8 cellular contexts compared by ENCODE assay signal in genomic region chr10:124152781-124153600, GRCh38. TPM values are rescaled to one million over a fixed set of nuclear protein-coding genes. Genes with fewer than 3 reads are reported as not detected.
A peak's percentile ranks its signal among the peaks of the same experiment; 100 is the strongest.
DNase-seq lines count a peak whose midpoint lies in the region; ATAC-seq, FAIRE-seq and TF ChIP-seq lines count a peak whose summit lies in the region.

No MANE protein-coding gene starts in this region.

- TSS peak; percentile 63 for BruUV-seq in mammary epithelial cell (replicated peaks; lab: Mats Ljungman, UMichigan)

- H3K9ac ChIP-seq in DND-41 (ENCODE audit: low read depth, low read length) (peak overlapping the region; percentile 50), mammary epithelial cell (ENCODE audit: insufficient read depth, low read length) (no peak overlapping the region), liver (ENCODE audit: low read depth in 1 of 2, low read length in 2 of 2) (no peak overlapping the region)

- H3K4me3 ChIP-seq in DND-41 (ENCODE audit: low read depth in 1 of 2, low read length in 2 of 2), result peak overlapping the region in 1 of 2 experiments; percentile 10; a peak in 1 of 4 replicates
- H3K4me3 ChIP-seq in mammary epithelial cell (replicated peaks in 1 of 3; ENCODE audit: insufficient read depth in 1 of 3, low read depth in 2 of 3, low read length in 3 of 3), result no peak overlapping the region
- no peak overlapping the region for H3K4me3 ChIP-seq in liver (ENCODE audit: low read depth in 1 of 3, low read length in 3 of 3)

- TF ChIP-seq RAD21 in liver (IDR thresholded peaks at IDR 0.05), result peak in 1 of 2 donors; percentile 37

- CTCF ChIA-PET in mammary epithelial cell (lab: Charles Lee; ENCODE audit: low non-redundant PET), result interaction anchor here (0.6 to 1.2 kb wide), 3 partner anchors 125 to 204 kb away, joined by 4 to 6 read pairs (median 5); no protein-coding TSS in a partner anchor

- peaks cover 2% of the 10 kb centered on the region; the same call in 1 of the 2 replicates for H3K79me2 ChIP-seq in DND-41 (ENCODE audit: insufficient read depth, low read length)
- no peaks in the 10 kb centered on the region for H3K79me2 ChIP-seq in mammary epithelial cell (ENCODE audit: insufficient read depth, low read length)

- no peak for FAIRE-seq in D721Med (lab: Jason Lieb, UNC)

- H3K27ac ChIP-seq in DND-41 (ENCODE audit: low read length) (peak overlapping the region; percentile 94), KOPT-K1 (ENCODE audit: low read depth, low read length, poor library complexity, severe bottlenecking) (peak overlapping the region; percentile 62), mammary epithelial cell (ENCODE audit: insufficient read depth, low read depth, low read length) (peak overlapping the region; percentile 65), liver (ENCODE audit: low read depth in 1 of 2, low read length in 2 of 2) (peak overlapping the region; percentile 32 to 63)

- H3K4me1 ChIP-seq in DND-41 (ENCODE audit: insufficient read depth, low read length) (peaks cover 64% of the 10 kb centered on the region), mammary epithelial cell (ENCODE audit: insufficient read depth, low read length) (peaks cover 32% of the 10 kb centered on the region), liver (ENCODE audit: control insufficient read depth in 4 of 4, insufficient read depth in 4 of 4, low read length in 3 of 4) (peaks cover 0 to 14% (median 5%) of the 10 kb centered on the region in 4 donors)

- intact Hi-C loops in mammary epithelial cell (cut with micrococcal nuclease), result loop anchor here (1.0 to 5.0 kb wide), 6 partner anchors 28 to 234 kb away; partner anchors contain the start of gene CHST15

- dilution Hi-C loops in mammary epithelial cell (cut with HindIII; ENCODE audit: low sequenced_read_pairs), result no loop called here

- no peaks in the 10 kb centered on the region for H3K27me3 ChIP-seq in DND-41 (ENCODE audit: insufficient read depth, low read length, poor library complexity)
- no peaks in the 10 kb centered on the region for H3K27me3 ChIP-seq in mammary epithelial cell (ENCODE audit: insufficient read depth, low read length)
- no peaks in the 10 kb centered on the region for H3K27me3 ChIP-seq in liver (ENCODE audit: control insufficient read depth in 4 of 4, insufficient read depth in 4 of 4, low read length in 3 of 4)

- DNase-seq in DND-41 (peak; percentile 99), SW480 (ENCODE audit: low spot score) (peak; percentile 99), mammary epithelial cell (peak; percentile 98), D721Med (ENCODE audit: insufficient read length, low spot score) (no peak)
- DNase-seq in stimulated activated CD8-positive, alpha-beta memory T cell treated with anti-CD3 and anti-CD28 coated beads, Interleukin-2, amount 100 ng/mL, for 48 hours (ENCODE audit: low read depth in 2 of 2), result peak; percentile 5 to 23

- in situ Hi-C loops in mammary epithelial cell (cut with MboI; ENCODE audit: low sequenced_read_pairs in 2 of 2), result no loop called here

- H3K9me3 ChIP-seq in DND-41 (ENCODE audit: insufficient read depth, low read length, severe bottlenecking) (peaks cover 2% of the 10 kb centered on the region), KOPT-K1 (ENCODE audit: insufficient read depth, low read length, poor library complexity, severe bottlenecking) (peaks cover 8% of the 10 kb centered on the region), mammary epithelial cell (replicated peaks; ENCODE audit: insufficient read depth, low read length) (no peaks in the 10 kb centered on the region), liver (ENCODE audit: control insufficient read depth in 4 of 4, low read length in 3 of 4) (no peaks in the 10 kb centered on the region)

- H3K4me2 ChIP-seq in DND-41 (ENCODE audit: insufficient read depth, low read length) (peak overlapping the region; percentile 46), mammary epithelial cell (ENCODE audit: insufficient read depth, low read depth, low read length) (peak overlapping the region; percentile 68)

- no peaks in the 10 kb centered on the region for H4K20me1 ChIP-seq in DND-41 (ENCODE audit: insufficient read depth, low read length)
- no peaks in the 10 kb centered on the region for H4K20me1 ChIP-seq in mammary epithelial cell (ENCODE audit: insufficient read depth, low read length)

- H2AFZ ChIP-seq in DND-41 (ENCODE audit: low read depth, low read length), result no peak overlapping the region
- peak overlapping the region; percentile 74 for H2AFZ ChIP-seq in mammary epithelial cell (ENCODE audit: low read depth, low read length)

- H3K36me3 ChIP-seq in DND-41 (ENCODE audit: insufficient read depth, low read length) (no peaks in the 10 kb centered on the region), KOPT-K1 (ENCODE audit: insufficient read depth, low read length) (no peaks in the 10 kb centered on the region), mammary epithelial cell (ENCODE audit: insufficient read depth, low read length) (no peaks in the 10 kb centered on the region), liver (ENCODE audit: control insufficient read depth in 4 of 4, insufficient read depth in 3 of 4, low read depth in 1 of 4, low read length in 3 of 4) (no peaks in the 10 kb centered on the region)

- WGBS in mammary epithelial cell (ENCODE audit: low coverage, missing lambda C conversion rate), result 27% methylated on average over 5 of the region's 25 CpGs
- WGBS in liver, result 48% methylated on average over 25 of the region's 25 CpGs

- peak; percentile 88 for ATAC-seq in DND-41 (ENCODE audit: insufficient read depth, low read depth)
- ATAC-seq in GM21786 (IDR thresholded peaks at IDR 0.05; ENCODE audit: unreplicated experiment), result peak; percentile 86

- TF ChIP-seq CTCF in DND-41 (IDR thresholded peaks at IDR 0.05; ENCODE audit: borderline replicate concordance, extremely low read depth, low read length, poor library complexity, severe bottlenecking), result peak; percentile 40
- TF ChIP-seq CTCF in mammary epithelial cell (conservative IDR thresholded peaks at IDR 0.05 in 1 of 2, IDR thresholded peaks at IDR 0.05 in 1 of 2; ENCODE audit: extremely low read depth in 1 of 2, insufficient read depth in 1 of 2, low read depth in 1 of 2, low read length in 2 of 2), result no peak
- no peak for TF ChIP-seq CTCF in liver (IDR thresholded peaks at IDR 0.05; ENCODE audit: low read depth, low read length, missing input control)
- TF ChIP-seq CTCF in D721Med (IDR thresholded peaks at IDR 0.05; ENCODE audit: insufficient read depth, missing control alignments), result no peak

TF ChIP-seq in liver, 16 proteins besides CTCF, POLR2A, EP300 and RAD21:
- peak; percentile 35 for TF ChIP-seq SP1 (IDR thresholded peaks at IDR 0.05)
- no peak for TF ChIP-seq HNF4A (conservative IDR thresholded peaks at IDR 0.05)
- TF ChIP-seq JUND (IDR thresholded peaks at IDR 0.05), result peak in 1 of 2 donors; percentile 46
- TF ChIP-seq RXRA (IDR thresholded peaks at IDR 0.05), result peak; percentile 64 to 78

RNA-seq across cellular contexts. Expression of gene CHST15, which starts 59.6 kb away (rescaled TPM):
- total RNA-seq in mammary epithelial cell (10 to 100 TPM; 47.3 to 61.0 TPM), liver (10 to 100 TPM in 1 of 2 donors, 1 to 10 TPM in 1; 5.8 to 16.5 TPM)
- polyA plus RNA-seq in mammary epithelial cell (24.5 TPM), liver (1 to 10 TPM; 2.9 to 7.1 TPM)
- 60.0 TPM for polyA minus RNA-seq in mammary epithelial cell
